In genomic region chr1:1200876-1201810, GRCh38 we compare ENCODE assay signal across 9 cellular contexts. TPM values are rescaled to one million over a fixed set of nuclear protein-coding genes. Genes with fewer than 3 reads are reported as not detected.
DNase-seq lines count a peak whose midpoint lies in the region; ATAC-seq and TF ChIP-seq lines count a peak whose summit lies in the region.
"Had no signal": no experiment of that assay in that cellular context is flagged by ENCODE, and none has a peak within 500 bp of the region (broad histone marks: within the 10 kb centered on the region; RNA-seq: fewer than 3 reads in every experiment).

No MANE protein-coding gene starts in this region.

- ATAC-seq in HG03039 (IDR thresholded peaks at IDR 0.05; ENCODE audit: unreplicated experiment) (peak; percentile 45), left lung (peak; percentile 74)

- intact Hi-C loops in left lung (cut with DNase I), result no loop called here

- H3K27ac ChIP-seq in WERI-Rb-1, result peak overlapping the region; percentile 59
- no peak overlapping the region for H3K27ac ChIP-seq in brain microvascular endothelial cell
- peak overlapping the region in 1 of 2 donors; percentile 13 for H3K27ac ChIP-seq in left lung

- H3K9me3 ChIP-seq in WERI-Rb-1 (ENCODE audit: severe bottlenecking) (no peaks in the 10 kb centered on the region), left lung (no peaks in the 10 kb centered on the region)

- no peaks in the 10 kb centered on the region for H3K27me3 ChIP-seq in WERI-Rb-1 (ENCODE audit: insufficient read depth, low read depth, severe bottlenecking)
- H3K27me3 ChIP-seq in brain microvascular endothelial cell (replicated peaks), result peaks cover 13% of the 10 kb centered on the region
- H3K27me3 ChIP-seq in left lung, result peaks cover 7 to 74% of the 10 kb centered on the region in 2 donors

- in situ Hi-C loops in brain microvascular endothelial cell (cut with HindIII; ENCODE audit: low pct_ligation_motif_present, low sequenced_read_pairs), result no loop called here

- DNase-seq in COLO668 (lab: John Stamatoyannopoulos, UW; ENCODE audit: unreplicated experiment), result peak; percentile 65
- peak; percentile 58 for DNase-seq in WERI-Rb-1
- DNase-seq in brain microvascular endothelial cell, result peak; percentile 29
- peak; percentile 67 to 85 for DNase-seq in left lung
- DNase-seq in stimulated activated CD8-positive, alpha-beta memory T cell treated with anti-CD3 and anti-CD28 coated beads, Interleukin-12 subunit alpha, Interleukin-12 subunit beta, amount 100 ng/mL, for 4 hours (ENCODE audit: low read depth), result peak; percentile 93
- no peak for DNase-seq in SHP77 treated with DMSO at 0.1 percent for 48 hours (lab: John Stamatoyannopoulos, UW)
- DNase-seq in NCI-H1694 (lab: John Stamatoyannopoulos, UW), result no peak

- H3K4me3 ChIP-seq in WERI-Rb-1 (ENCODE audit: low read depth, low read length), result peak overlapping the region; percentile 50
- H3K4me3 ChIP-seq in brain microvascular endothelial cell (ENCODE audit: low read depth, low read length), result peak overlapping the region; percentile 12
- H3K4me3 ChIP-seq in left lung, result peak overlapping the region; percentile 13 to 39

- TF ChIP-seq CTCF in WERI-Rb-1 (IDR thresholded peaks at IDR 0.05; ENCODE audit: low read depth, low read length) (no peak), brain microvascular endothelial cell (IDR thresholded peaks at IDR 0.05; ENCODE audit: low read depth, low read length, missing control alignments) (no peak), left lung (IDR thresholded peaks at IDR 0.05) (no peak)

- peaks cover 0 to 16% of the 10 kb centered on the region in 2 donors for H3K4me1 ChIP-seq in left lung

- H3K36me3 ChIP-seq in WERI-Rb-1 (no peaks in the 10 kb centered on the region), brain microvascular endothelial cell (replicated peaks) (no peaks in the 10 kb centered on the region), left lung (no peaks in the 10 kb centered on the region)

RNA-seq across cellular contexts. Expression of gene TNFRSF18, which starts 5.2 kb away (rescaled TPM):
- total RNA-seq in left lung, result 1 to 10 TPM; 1.1 to 1.3 TPM
- total RNA-seq: temporal lobe had no signal

RNA-seq across cellular contexts. Expression of gene TNFRSF4, which starts 12.8 kb away (rescaled TPM):
- total RNA-seq in left lung, result 1 to 10 TPM; 2.8 to 3.5 TPM
- total RNA-seq: temporal lobe had no signal

RNA-seq across cellular contexts. Expression of gene TTLL10, which starts 27.5 kb away (rescaled TPM):
- 1 to 10 TPM in 1 of 2 donors, under 1 TPM in 1; 0.17 to 4.6 TPM for total RNA-seq in left lung
- total RNA-seq: temporal lobe had no signal

RNA-seq across cellular contexts. Expression of gene SDF4, which starts 30.7 kb away (rescaled TPM):
- total RNA-seq in left lung, result 100 to 1,000 TPM; 152 to 166 TPM

RNA-seq across cellular contexts. Expression of gene B3GALT6, which starts 30.9 kb away (rescaled TPM):
- 10 to 100 TPM; 12.6 to 25.2 TPM for total RNA-seq in left lung

Comparison
In these comparisons a context has a peak if more than half of its experiments do, and no peak if none do; other contexts are left out.
1. DNase-seq: peak in COLO668 (single experiment), WERI-Rb-1 (single experiment), brain microvascular endothelial cell (single experiment), left lung (2 of 2) and stimulated activated CD8-positive, alpha-beta memory T cell treated with anti-CD3 and anti-CD28 coated beads, Interleukin-12 subunit alpha, Interleukin-12 subunit beta, amount 100 ng/mL, for 4 hours (single experiment); none in SHP77 treated with DMSO at 0.1 percent for 48 hours (single experiment) and NCI-H1694 (single experiment).
2. Peak in every context shown above with its lines, with median percentiles within 50 percentile points of each other: H3K4me3 ChIP-seq.